22 cellular contexts compared by ENCODE assay signal in genomic region chr5:57857696-57858095, GRCh38.
"Had no signal": no experiment of that assay in that cellular context is flagged by ENCODE, and none has a peak within 500 bp of the region (broad histone marks: within the 10 kb centered on the region; RNA-seq: fewer than 3 reads in every experiment).

No MANE protein-coding gene starts in this region.

- H3K4me1 ChIP-seq: right lobe of liver, stomach, testis, thyroid gland, transverse colon had no signal

- DNase-seq: hypothalamus; immature natural killer cell; left ventricle myocardium inferior; midbrain; mucosa of descending colon; naive thymus-derived CD4-positive, alpha-beta T cell; ovary; right lobe of liver; stimulated activated CD4-positive, alpha-beta T cell treated with anti-CD3 and anti-CD28 coated beads, Interleukin-1b, Interleukin-23, amount 100 ng/mL, for 48 hours; stimulated activated CD4-positive, alpha-beta T cell treated with anti-CD3 and anti-CD28 coated beads, Interleukin-2, amount 100 ng/mL, for 48 hours; stimulated activated naive B cell treated with anti-CD40 and anti-IgM and Interleukin-4, amounts not matched to agents 10 μg/mL and 1 μg/mL and 100 μg/mL, for 72 hours; stimulated activated naive CD8-positive, alpha-beta T cell treated with anti-CD3 and anti-CD28 coated beads, Interleukin-15, Interleukin-2, amounts not matched to agents 100 U/mL and 50 U/mL, for 24 hours; stomach; testis; thyroid gland; transverse colon; upper lobe of left lung had no signal

- ATAC-seq: mucosa of descending colon; naive thymus-derived CD4-positive, alpha-beta T cell; natural killer cell treated with Interleukin-12 subunit alpha and Interleukin-12 subunit beta and Interleukin-15 and Interleukin-18, amount 100 ng/mL, for 72 hours; right lobe of liver; stimulated activated naive B cell treated with anti-CD40 and anti-IgM and Interleukin-4, amounts not matched to agents 10 μg/mL and 1 μg/mL and 100 μg/mL, for 72 hours; stimulated activated naive CD8-positive, alpha-beta T cell treated with anti-CD3 and anti-CD28 coated beads, Interleukin-15, Interleukin-2, amounts not matched to agents 100 U/mL and 50 U/mL, for 24 hours had no signal

- H3K27me3 ChIP-seq: ovary, right atrium auricular region, right lobe of liver, stomach, testis, thyroid gland, transverse colon, upper lobe of left lung, vagina had no signal

- H3K36me3 ChIP-seq: left ventricle myocardium inferior, ovary, right atrium auricular region, right lobe of liver, stomach, thyroid gland, transverse colon, upper lobe of left lung, vagina had no signal

- H3K4me3 ChIP-seq: left ventricle myocardium inferior, lung, mucosa of descending colon, ovary, right atrium auricular region, right lobe of liver, smooth muscle cell, stomach, testis, thyroid gland, transverse colon, upper lobe of left lung, vagina had no signal

- H3K27ac ChIP-seq: left ventricle myocardium inferior, ovary, right atrium auricular region, right lobe of liver, stomach, testis, thyroid gland, transverse colon, upper lobe of left lung, vagina had no signal

- H3K4me2 ChIP-seq: smooth muscle cell had no signal

- H3K9me3 ChIP-seq: left ventricle myocardium inferior, mucosa of descending colon, ovary, right atrium auricular region, right lobe of liver, stomach, testis, thyroid gland, transverse colon, upper lobe of left lung, vagina had no signal
